ENCODE assay signal across 8 cellular contexts in the genomic region with DNA sequence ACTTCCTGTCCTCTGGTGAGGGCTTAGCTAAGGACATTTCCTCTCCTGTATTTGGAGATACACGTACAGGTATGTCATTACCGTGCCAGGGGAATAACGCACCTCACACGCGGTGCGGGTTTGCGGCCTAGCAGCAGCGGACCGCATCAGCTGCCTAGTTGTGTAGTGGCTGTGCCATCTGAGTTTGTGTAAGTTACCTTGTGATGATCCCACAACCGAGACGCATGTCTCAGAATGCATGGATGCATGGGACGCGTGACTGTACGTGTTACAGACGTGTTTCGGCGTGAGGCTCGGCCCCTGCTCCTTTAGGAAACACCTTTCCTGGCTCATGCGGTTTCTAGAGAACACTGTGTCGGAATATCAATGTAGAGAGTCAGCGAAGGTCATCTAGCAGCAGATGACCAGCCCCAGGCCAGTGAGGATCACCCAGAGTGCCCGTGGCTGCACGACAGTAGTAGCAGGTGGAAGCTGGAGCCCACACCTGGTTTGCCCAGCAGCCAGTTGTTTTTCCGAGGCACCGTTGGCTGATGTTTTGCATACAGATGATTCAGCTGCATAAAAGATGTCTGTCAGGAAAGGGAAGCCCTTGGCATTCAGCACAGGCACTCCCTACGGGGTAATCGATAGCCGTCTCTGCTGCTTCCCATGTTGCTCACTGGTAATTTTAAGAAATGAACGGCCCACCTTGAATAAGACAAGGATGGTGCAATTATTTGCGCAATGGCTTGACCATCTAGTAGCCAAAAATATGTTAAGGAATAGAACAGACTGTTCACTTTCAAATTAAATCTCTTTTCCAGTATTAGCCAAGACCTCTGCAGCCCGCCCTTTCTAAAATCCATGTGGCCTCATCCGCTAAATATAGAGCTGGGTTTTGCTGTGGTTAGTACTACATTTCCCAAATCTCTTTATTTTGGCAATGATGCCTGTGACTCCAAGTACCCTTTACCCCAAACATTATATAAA.
DNase-seq lines count a peak whose midpoint lies in the region; ATAC-seq and TF ChIP-seq lines count a peak whose summit lies in the region.

No MANE protein-coding gene starts in this region.

- H3K27me3 ChIP-seq in OCI-LY1 (ENCODE audit: insufficient read depth, low read length) (0 out of 2 replicates have a peak, but pooled peaks cover under 1% of the 10 kb centered on the region), mucosa of rectum (ENCODE audit: control insufficient read depth in 2 of 2, insufficient read depth in 2 of 2, low read length in 2 of 2) (peaks cover 0 to 3% of the 10 kb centered on the region in 2 donors)

- H4K20me1 ChIP-seq in OCI-LY1 (ENCODE audit: insufficient read depth, low read length) = no peaks in the 10 kb centered on the region

- H3K9ac ChIP-seq in OCI-LY1 (ENCODE audit: low read length) = peak overlapping the region; percentile 89
- peak overlapping the region; percentile 77 to 88 for H3K9ac ChIP-seq in mucosa of rectum (ENCODE audit: low read depth in 1 of 2, low read length in 2 of 2)

- H2AFZ ChIP-seq in OCI-LY1 (ENCODE audit: low read length) = peak overlapping the region; percentile 36; the same call in 1 of the 2 replicates

- H3K36me3 ChIP-seq in OCI-LY1 (ENCODE audit: insufficient read depth, low read length) (no peaks in the 10 kb centered on the region), mucosa of rectum (ENCODE audit: control insufficient read depth in 2 of 2, insufficient read depth in 2 of 2, low read length in 2 of 2) (no peaks in the 10 kb centered on the region)

- no peaks in the 10 kb centered on the region for H3F3A ChIP-seq in OCI-LY1 (ENCODE audit: insufficient read depth, low read length)

- peak overlapping the region; percentile 83 for H3K4me3 ChIP-seq in OCI-LY1 (ENCODE audit: low read depth, low read length, poor library complexity, severe bottlenecking)
- H3K4me3 ChIP-seq in mucosa of rectum (ENCODE audit: low read length in 2 of 2) = peak overlapping the region; percentile 91 to 99

- H3K9me3 ChIP-seq in OCI-LY1 (ENCODE audit: low read length) (no peaks in the 10 kb centered on the region), mucosa of rectum (ENCODE audit: control insufficient read depth in 2 of 2, low read length in 2 of 2) (no peaks in the 10 kb centered on the region)

- ATAC-seq in GM21619 (IDR thresholded peaks at IDR 0.05; ENCODE audit: unreplicated experiment) = peak; percentile 17

- H3K27ac ChIP-seq in C4-2B (peak overlapping the region; percentile 69), OCI-LY1 (ENCODE audit: low read depth, low read length, poor library complexity, severe bottlenecking) (no peak overlapping the region), mucosa of rectum (ENCODE audit: low read depth in 2 of 2, low read length in 2 of 2) (peak overlapping the region; percentile 18 to 74)

- no peak for TF ChIP-seq CTCF in C4-2B (conservative IDR thresholded peaks at IDR 0.05)
- no peak for TF ChIP-seq CTCF in OCI-LY1 (IDR thresholded peaks at IDR 0.05; ENCODE audit: low read length)

- peak; percentile 13 for DNase-seq in effector CD8-positive, alpha-beta T cell (lab: John Stamatoyannopoulos, UW)
- DNase-seq in GM19240 (ENCODE audit: insufficient read length, low spot score) = no peak
- no peak for DNase-seq in EL
- DNase-seq in HuH-7.5 (ENCODE audit: low spot score) = no peak

- H3K4me1 ChIP-seq in OCI-LY1 (ENCODE audit: insufficient read depth, low read length, severe bottlenecking) (peaks cover 20% of the 10 kb centered on the region), mucosa of rectum (ENCODE audit: control insufficient read depth in 2 of 2, insufficient read depth in 2 of 2, low read length in 2 of 2) (peaks cover 17 to 20% of the 10 kb centered on the region in 2 donors)

- H3K9me2 ChIP-seq in OCI-LY1 (ENCODE audit: low read depth, low read length) = no peaks in the 10 kb centered on the region

- peak overlapping the region; percentile 96 for H3K4me2 ChIP-seq in OCI-LY1 (ENCODE audit: low read length)

- H3K79me2 ChIP-seq in OCI-LY1 (ENCODE audit: insufficient read depth, low read length) = no peaks in the 10 kb centered on the region
